ENCODE assay signal across 8 cellular contexts in the genomic region with DNA sequence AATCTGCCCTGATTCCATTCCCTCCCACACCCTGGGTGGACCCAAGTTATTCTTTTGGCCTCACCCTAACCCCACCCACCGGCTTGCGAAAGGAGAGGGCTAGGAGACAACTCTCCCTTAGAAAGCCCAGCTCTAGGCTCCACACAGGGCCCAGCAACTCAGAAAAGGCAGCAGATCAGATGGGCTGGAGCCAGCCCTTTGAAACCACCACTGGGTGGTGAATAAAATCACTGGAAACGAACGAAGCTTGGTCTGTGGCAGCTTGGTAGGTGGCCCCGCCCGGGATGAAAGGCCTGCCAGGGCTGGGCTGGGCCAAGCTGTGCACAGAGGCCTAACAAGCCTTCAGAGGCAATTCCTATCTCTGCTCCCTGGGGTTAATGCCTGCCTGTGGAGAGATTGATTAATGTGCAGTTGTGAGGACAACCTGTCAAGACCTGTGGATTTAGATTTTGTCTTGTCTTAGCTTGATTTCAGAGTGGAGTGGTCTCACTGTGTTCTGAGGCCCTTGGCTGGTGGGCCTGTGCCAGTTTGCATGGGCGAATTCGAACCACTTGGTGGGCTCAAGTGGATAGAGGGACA. TPM values are rescaled to one million over a fixed set of nuclear protein-coding genes. Genes with fewer than 3 reads are reported as not detected.
DNase-seq lines count a peak whose midpoint lies in the region; TF ChIP-seq lines count a peak whose summit lies in the region.
"Had no signal": no experiment of that assay in that cellular context is flagged by ENCODE, and none has a peak within 500 bp of the region (broad histone marks: within the 10 kb centered on the region; RNA-seq: fewer than 3 reads in every experiment).

No MANE protein-coding gene starts in this region.

- peaks cover 93% of the 10 kb centered on the region for H3K4me1 Mint-ChIP-seq in activated T-helper 1 cell treated with anti-CD3 and anti-CD28 coated beads, Interleukin-12 subunit alpha, Interleukin-12 subunit beta, Interleukin-2, Interleukin-4 antibody, amounts not matched to agents 30 ng/mL and 10 ng/mL and 1 ng/mL, durations not matched to agents 14 hours and 24 hours and 36 hours (ENCODE audit: low read depth)

- WGBS in hepatocyte (ENCODE audit: low lambda C conversion rate, missing lambda C conversion rate), result 83% methylated on average over 8 of the region's 8 CpGs
- WGBS in stomach, 5 donors, result 35 to 65% (median 44%) methylated on average over 6 to 8 of the region's 8 CpGs
- no CpG with 5 or more reads among the region's 8 CpGs for WGBS in neuronal stem cell (ENCODE audit: extremely low coverage in 2 of 2, insufficient read length in 2 of 2, insufficient replicate concordance in 1 of 2), 2 donors

- no peak overlapping the region for H2BK12ac ChIP-seq in neuronal stem cell (ENCODE audit: low read length)

- no peaks in the 10 kb centered on the region for H3K79me1 ChIP-seq in neuronal stem cell (ENCODE audit: low read depth, low read length)

- H2AFZ ChIP-seq in hepatocyte (no peak overlapping the region), neuronal stem cell (ENCODE audit: low read length) (no peak overlapping the region)

- no peak overlapping the region for H3K18ac ChIP-seq in neuronal stem cell (ENCODE audit: low read length)

- H3K4ac ChIP-seq in neuronal stem cell (ENCODE audit: low read length), result no peak overlapping the region

- H3K79me2 ChIP-seq in hepatocyte, result no peaks in the 10 kb centered on the region

- no peak overlapping the region for H2BK15ac ChIP-seq in neuronal stem cell (ENCODE audit: low read length)

- no peaks in the 10 kb centered on the region for H3K36me3 ChIP-seq in hepatocyte (replicated peaks; ENCODE audit: insufficient read depth, low read depth)
- H3K36me3 ChIP-seq in stomach, result no peaks in the 10 kb centered on the region
- H3K36me3 ChIP-seq in neuronal stem cell (replicated peaks in 1 of 2; ENCODE audit: control insufficient read depth in 2 of 2, insufficient read depth in 2 of 2, low read length in 2 of 2), result no peaks in the 10 kb centered on the region

- H3K4me1 ChIP-seq in hepatocyte (ENCODE audit: insufficient read depth) (peaks cover 31% of the 10 kb centered on the region), stomach (peaks cover 11 to 56% (median 17%) of the 10 kb centered on the region in 4 donors), neuronal stem cell (ENCODE audit: control insufficient read depth in 2 of 2, insufficient read depth in 1 of 2, low read depth in 1 of 2, low read length in 2 of 2) (peaks cover 3 to 7% of the 10 kb centered on the region in 2 donors)

- H3K4me2 ChIP-seq in hepatocyte (no peak overlapping the region), neuronal stem cell (ENCODE audit: insufficient read depth, low read length, poor library complexity, severe bottlenecking) (no peak overlapping the region)

- H3K14ac ChIP-seq in neuronal stem cell (ENCODE audit: low read length), result no peak overlapping the region

- H4K91ac ChIP-seq in neuronal stem cell (ENCODE audit: low read depth, low read length, poor library complexity), result no peak overlapping the region

- peak; percentile 56 for DNase-seq in HuH-7 (ENCODE audit: low spot score)
- no peak for DNase-seq in activated T-helper 1 cell treated with anti-CD3 and anti-CD28 coated beads, Interleukin-12 subunit alpha, Interleukin-12 subunit beta, Interleukin-2, Interleukin-4 antibody, amounts not matched to agents 30 ng/mL and 10 ng/mL and 1 ng/mL, durations not matched to agents 14 hours and 24 hours and 36 hours (ENCODE audit: low spot score)
- DNase-seq in hepatocyte (ENCODE audit: low spot score), result peak; percentile 39
- peak; percentile 59 for DNase-seq in stomach
- no peak for DNase-seq in NCI-H2029 (lab: John Stamatoyannopoulos, UW)
- DNase-seq in neuronal stem cell (ENCODE audit: low spot score), result no peak
- no peak for DNase-seq in T1000 (lab: John Stamatoyannopoulos, UW)

- no peak overlapping the region for H2AK5ac ChIP-seq in neuronal stem cell (ENCODE audit: low read depth, low read length)

- no peak overlapping the region for H3K9ac ChIP-seq in neuronal stem cell (ENCODE audit: low read depth, low read length, poor library complexity)

- TF ChIP-seq POLR2A in stomach (IDR thresholded peaks at IDR 0.05), result no peak

- no peaks in the 10 kb centered on the region for H3K9me2 ChIP-seq in hepatocyte (replicated peaks; ENCODE audit: insufficient read depth)

- H3K36me3 Mint-ChIP-seq in activated T-helper 1 cell treated with anti-CD3 and anti-CD28 coated beads, Interleukin-12 subunit alpha, Interleukin-12 subunit beta, Interleukin-2, Interleukin-4 antibody, amounts not matched to agents 30 ng/mL and 10 ng/mL and 1 ng/mL, durations not matched to agents 14 hours and 24 hours and 36 hours (ENCODE audit: low read depth), result peaks cover 3% of the 10 kb centered on the region

- H3K27me3 Mint-ChIP-seq in activated T-helper 1 cell treated with anti-CD3 and anti-CD28 coated beads, Interleukin-12 subunit alpha, Interleukin-12 subunit beta, Interleukin-2, Interleukin-4 antibody, amounts not matched to agents 30 ng/mL and 10 ng/mL and 1 ng/mL, durations not matched to agents 14 hours and 24 hours and 36 hours (ENCODE audit: insufficient read depth), result peaks cover 1% of the 10 kb centered on the region

- H4K20me1 ChIP-seq in hepatocyte (ENCODE audit: insufficient read depth, poor library complexity, severe bottlenecking), result no peaks in the 10 kb centered on the region

- H3K27ac ChIP-seq in hepatocyte (peak overlapping the region; percentile 46), stomach (peak overlapping the region; percentile 41 to 82 (median 69)), neuronal stem cell (replicated peaks; ENCODE audit: low read length) (no peak overlapping the region)

- no peak overlapping the region for H2BK120ac ChIP-seq in neuronal stem cell (ENCODE audit: low read depth, low read length)

- no peaks in the 10 kb centered on the region for H3K9me3 ChIP-seq in hepatocyte (ENCODE audit: low read depth)
- H3K9me3 ChIP-seq in stomach, result no peaks in the 10 kb centered on the region
- no peaks in the 10 kb centered on the region for H3K9me3 ChIP-seq in neuronal stem cell (replicated peaks in 1 of 2; ENCODE audit: control insufficient read depth in 2 of 2, insufficient read depth in 1 of 2, low read depth in 1 of 2, low read length in 2 of 2)

- H3K4me3 ChIP-seq in hepatocyte (no peak overlapping the region), stomach (no peak overlapping the region), neuronal stem cell (ENCODE audit: low read length in 2 of 2) (no peak overlapping the region)

- intact Hi-C loops in activated T-helper 1 cell treated with anti-CD3 and anti-CD28 coated beads, Interleukin-12 subunit alpha, Interleukin-12 subunit beta, Interleukin-2, Interleukin-4 antibody, amounts not matched to agents 30 ng/mL and 10 ng/mL and 1 ng/mL, durations not matched to agents 14 hours and 24 hours and 36 hours (cut with micrococcal nuclease), result no loop called here
- intact Hi-C loops in stomach (cut with DNase I; ENCODE audit: low total_unique reads), result no loop called here

- no peak overlapping the region for H3K4me3 Mint-ChIP-seq in activated T-helper 1 cell treated with anti-CD3 and anti-CD28 coated beads, Interleukin-12 subunit alpha, Interleukin-12 subunit beta, Interleukin-2, Interleukin-4 antibody, amounts not matched to agents 30 ng/mL and 10 ng/mL and 1 ng/mL, durations not matched to agents 14 hours and 24 hours and 36 hours
- H3K4me3 Mint-ChIP-seq: neural crest cell had no signal

- no peak overlapping the region for H2BK5ac ChIP-seq in neuronal stem cell (ENCODE audit: low read length)

- H4K8ac ChIP-seq in neuronal stem cell (ENCODE audit: low read depth, low read length), result no peak overlapping the region

- no peaks in the 10 kb centered on the region for H3K9me3 Mint-ChIP-seq in activated T-helper 1 cell treated with anti-CD3 and anti-CD28 coated beads, Interleukin-12 subunit alpha, Interleukin-12 subunit beta, Interleukin-2, Interleukin-4 antibody, amounts not matched to agents 30 ng/mL and 10 ng/mL and 1 ng/mL, durations not matched to agents 14 hours and 24 hours and 36 hours
- H3K9me3 Mint-ChIP-seq: neural crest cell had no signal

- H3K27me3 ChIP-seq in hepatocyte (no peaks in the 10 kb centered on the region), stomach (no peaks in the 10 kb centered on the region), neuronal stem cell (ENCODE audit: control insufficient read depth in 3 of 3, insufficient read depth in 3 of 3, low read depth in 1 of 3, low read length in 3 of 3) (no peaks in the 10 kb centered on the region)

- no peak for TF ChIP-seq EP300 in stomach (IDR thresholded peaks at IDR 0.05)

- H3K23ac ChIP-seq in neuronal stem cell (ENCODE audit: low read depth, low read length, poor library complexity), result no peak overlapping the region

- TF ChIP-seq CTCF in hepatocyte (IDR thresholded peaks at IDR 0.05; ENCODE audit: poor library complexity), result no peak
- no peak for TF ChIP-seq CTCF in stomach (IDR thresholded peaks at IDR 0.05)

- peak overlapping the region; percentile 35 for H3K27ac Mint-ChIP-seq in activated T-helper 1 cell treated with anti-CD3 and anti-CD28 coated beads, Interleukin-12 subunit alpha, Interleukin-12 subunit beta, Interleukin-2, Interleukin-4 antibody, amounts not matched to agents 30 ng/mL and 10 ng/mL and 1 ng/mL, durations not matched to agents 14 hours and 24 hours and 36 hours

RNA-seq across cellular contexts. Expression of gene BHLHE40, which starts 38.8 kb away (rescaled TPM):
- total RNA-seq in activated T-helper 1 cell treated with anti-CD3 and anti-CD28 coated beads, Interleukin-12 subunit alpha, Interleukin-12 subunit beta, Interleukin-2, Interleukin-4 antibody, amounts not matched to agents 30 ng/mL and 10 ng/mL and 1 ng/mL, durations not matched to agents 14 hours and 24 hours and 36 hours, result 449 and 458 TPM in 2 replicates
- total RNA-seq in hepatocyte (67.1 and 71.6 TPM in 2 replicates), stomach (10 to 100 TPM in 4 of 5 donors, 1 to 10 TPM in 1; 7.6 to 34.7 (median 26.6) TPM)
- polyA plus RNA-seq in hepatocyte (116 and 140 TPM in 2 replicates), stomach (10 to 100 TPM; 17.7 to 39.7 (median 24.1) TPM)
- 0.20 TPM for polyA plus RNA-seq in neuronal stem cell (2013, experiment 1 of 2)
- 0.22 TPM for polyA plus RNA-seq in neuronal stem cell (2013, experiment 2 of 2)

Comparison
In these comparisons a context has a peak if more than half of its experiments do, and no peak if none do; other contexts are left out.
1. DNase-seq: peak in HuH-7 (single experiment), hepatocyte (single experiment) and stomach (single experiment); none in activated T-helper 1 cell treated with anti-CD3 and anti-CD28 coated beads, Interleukin-12 subunit alpha, Interleukin-12 subunit beta, Interleukin-2, Interleukin-4 antibody, amounts not matched to agents 30 ng/mL and 10 ng/mL and 1 ng/mL, durations not matched to agents 14 hours and 24 hours and 36 hours (single experiment), NCI-H2029 (single experiment), neuronal stem cell (single experiment) and T1000 (single experiment).